23 cellular contexts compared by ENCODE assay signal in the genomic region with DNA sequence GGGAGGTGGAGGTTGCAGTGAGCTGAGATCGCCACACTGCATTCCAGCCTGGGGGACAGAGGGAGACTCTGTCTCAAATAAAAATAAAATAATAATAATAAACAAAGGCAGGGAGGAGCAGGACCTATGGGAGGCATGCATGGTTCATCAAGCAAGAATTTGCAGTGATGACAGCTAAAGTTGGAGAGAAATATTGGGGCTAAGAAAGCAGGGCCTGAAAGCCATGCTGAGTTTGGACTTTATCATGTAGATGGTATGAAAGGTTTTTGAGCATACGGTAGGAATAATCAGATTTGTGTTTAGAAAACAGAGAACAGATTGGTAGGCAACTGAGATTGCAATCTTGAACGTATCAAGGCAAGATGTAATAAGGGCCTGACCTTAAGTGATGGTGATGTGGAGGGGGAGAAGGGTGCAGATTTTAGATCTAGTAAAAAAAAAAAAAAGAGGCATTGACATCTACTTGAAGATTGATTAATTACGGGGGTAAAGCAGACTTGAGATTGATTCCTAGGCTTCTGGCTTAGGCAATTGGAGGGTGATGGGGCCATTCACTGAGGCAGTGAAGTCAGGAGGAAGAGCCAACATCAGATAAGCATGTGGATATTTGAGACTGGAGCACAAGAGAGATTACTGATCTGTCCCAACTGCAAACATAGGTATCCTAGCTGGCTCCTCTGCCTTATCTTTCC. TPM values are rescaled to one million over a fixed set of nuclear protein-coding genes. Genes with fewer than 3 reads are reported as not detected.
DNase-seq lines count a peak whose midpoint lies in the region; ATAC-seq and TF ChIP-seq lines count a peak whose summit lies in the region.
"Had no signal": no experiment of that assay in that cellular context is flagged by ENCODE, and none has a peak within 500 bp of the region (broad histone marks: within the 10 kb centered on the region; RNA-seq: fewer than 3 reads in every experiment).

No MANE protein-coding gene starts in this region.

- DNase-seq in BE2C = peak; percentile 44
- peak; percentile 58 for DNase-seq in HFFc6
- DNase-seq in iris pigment epithelial cell (ENCODE audit: low read depth) = peak; percentile 11
- DNase-seq in NCI-H510A (lab: John Stamatoyannopoulos, UW) = no peak
- DNase-seq in GF-D8 (lab: John Stamatoyannopoulos, UW) = no peak
- DNase-seq: AML-193, DMS153, HCEC 1CT, KG1, MV-4-11, NCI-H1694 treated with DMSO at 0.1 percent for 48 hours, NCI-H524, PC-9, SIG-M5, T-helper 17 cell had no signal

- H3K4me3 Mint-ChIP-seq in HFFc6 = peak overlapping the region; percentile 22
- H3K4me3 Mint-ChIP-seq: CD14-positive monocyte, GM23338, T-helper 17 cell had no signal

- peaks cover 54% of the 10 kb centered on the region for H3K4me1 ChIP-seq in BE2C
- H3K4me1 ChIP-seq: A549 had no signal

- no peak overlapping the region for H3K4me3 ChIP-seq in BE2C (ENCODE audit: low read depth, low read length)
- H3K4me3 ChIP-seq: A549, GM23338, PC-9 had no signal

- H3K9me3 Mint-ChIP-seq in HFFc6 = no peaks in the 10 kb centered on the region
- H3K9me3 Mint-ChIP-seq: GM23338 had no signal

- H3K27ac Mint-ChIP-seq in HFFc6 = peak overlapping the region; percentile 65
- H3K27ac Mint-ChIP-seq: CD14-positive monocyte, GM23338, T-helper 17 cell had no signal

- H3K27me3 Mint-ChIP-seq in HFFc6 (ENCODE audit: insufficient read depth) = no peaks in the 10 kb centered on the region

- H3K27me3 ChIP-seq in BE2C = no peaks in the 10 kb centered on the region

- ATAC-seq in SK-N-SH treated with all-trans-retinoic acid at 6 μM for 48 hours = peak; percentile 57
- no peak for ATAC-seq in HG03196 (IDR thresholded peaks at IDR 0.05; ENCODE audit: unreplicated experiment)
- ATAC-seq in HG03520 (IDR thresholded peaks at IDR 0.05; ENCODE audit: unreplicated experiment) = no peak
- ATAC-seq: A549, GM23338, HepG2, T-helper 17 cell had no signal

- TF ChIP-seq CTCF in BE2C (IDR thresholded peaks at IDR 0.05; ENCODE audit: low read depth, low read length) = no peak
- TF ChIP-seq CTCF in HFFc6 (IDR thresholded peaks at IDR 0.05) = no peak

- H3K36me3 ChIP-seq in BE2C = no peaks in the 10 kb centered on the region

- peaks cover 5% of the 10 kb centered on the region; the same call in 1 of the 2 replicates for H3K36me3 Mint-ChIP-seq in HFFc6 (ENCODE audit: low read depth)
- H3K36me3 Mint-ChIP-seq: CD14-positive monocyte had no signal

- peaks cover 68% of the 10 kb centered on the region for H3K4me1 Mint-ChIP-seq in HFFc6 (ENCODE audit: low read depth)
- H3K4me1 Mint-ChIP-seq: CD14-positive monocyte, T-helper 17 cell had no signal

- H3K9me3 ChIP-seq in BE2C = no peaks in the 10 kb centered on the region
- H3K9me3 ChIP-seq: A549 had no signal

TF ChIP-seq in SK-N-SH treated with all-trans-retinoic acid at 6 μM for 48 hours, 23 proteins besides CTCF, POLR2A, EP300 and RAD21:
- TF ChIP-seq BACH2 (CRISPR knock-in tag; IDR thresholded peaks at IDR 0.05; ENCODE audit: borderline replicate concordance) (no peak), ISL1 (CRISPR knock-in tag; IDR thresholded peaks at IDR 0.05) (peak; percentile 57)

RNA-seq across cellular contexts. Expression of gene CFAP95, which starts 50.7 kb away (rescaled TPM):
- not detected for polyA plus RNA-seq in BE2C (2012; ENCODE audit: insufficient read depth, insufficient read length, low read depth)
- total RNA-seq in HFFc6 (2021; fragmentation: NEBNext Ultra II Directional; extraction: Animal tissue kit (Norgen Biotek cat#: 25700)) = under 1 TPM in 1 of 6 experiments, not detected in 5; 0.32 TPM
- total RNA-seq: Daoy, HepG2, PC-9, T-helper 17 cell had no signal
- polyA plus RNA-seq: CD14-positive monocyte, HepG2 had no signal

Comparison
In these comparisons a context has a peak if more than half of its experiments do, and no peak if none do; other contexts are left out.
1. DNase-seq: peak in BE2C (single experiment), HFFc6 (single experiment) and iris pigment epithelial cell (single experiment); none in NCI-H510A (single experiment) and GF-D8 (single experiment).